Comparison of ENCODE assay signal across 24 cellular contexts in genomic region chr7:132972745-132973144, GRCh38.
DNase-seq lines count a peak whose midpoint lies in the region; ATAC-seq, FAIRE-seq and TF ChIP-seq lines count a peak whose summit lies in the region.
"Had no signal": no experiment of that assay in that cellular context is flagged by ENCODE, and none has a peak within 500 bp of the region (broad histone marks: within the 10 kb centered on the region; RNA-seq: fewer than 3 reads in every experiment).

No MANE protein-coding gene starts in this region.

- WGBS in mesendoderm (ENCODE audit: extremely low coverage, insufficient coverage, low lambda C conversion rate), result no CpG with 5 or more reads among the region's 1 CpG
- 79 to 85% methylated on average over 1 of the region's 1 CpG for WGBS in tibial nerve, 2 donors

- H3K4ac ChIP-seq in mesendoderm (ENCODE audit: low read depth, low read length), result no peak overlapping the region

- H3K36me3 ChIP-seq in adipocyte (ENCODE audit: control insufficient read depth, insufficient read depth, low read length, severe bottlenecking) (peaks cover 8% of the 10 kb centered on the region), mesendoderm (ENCODE audit: control insufficient read depth, insufficient read depth, low read length) (no peaks in the 10 kb centered on the region), tibial nerve (peaks cover 0 to 19% (median 0%) of the 10 kb centered on the region in 3 donors)

- H2BK120ac ChIP-seq in mesendoderm (ENCODE audit: low read depth, low read length), result no peak overlapping the region

- H3K9me3 ChIP-seq in adipocyte (ENCODE audit: control insufficient read depth, low read length) (no peaks in the 10 kb centered on the region), tibial nerve (no peaks in the 10 kb centered on the region)
- H3K9me3 ChIP-seq: BE2C, SJCRH30 had no signal

- no peak overlapping the region for H3K23ac ChIP-seq in mesendoderm (ENCODE audit: low read length)

- peaks cover 2% of the 10 kb centered on the region for H3K79me2 ChIP-seq in mesendoderm (ENCODE audit: control insufficient read depth, insufficient read depth, low read length)

- H3K4me2 ChIP-seq in mesendoderm (ENCODE audit: low read length), result no peak overlapping the region
- H3K4me2 ChIP-seq: KMS-11 had no signal

- H3K27me3 ChIP-seq in adipocyte (replicated peaks; ENCODE audit: control insufficient read depth, insufficient read depth, low read length) (no peaks in the 10 kb centered on the region), mesendoderm (ENCODE audit: insufficient read depth, low read length, poor library complexity) (no peaks in the 10 kb centered on the region), tibial nerve (no peaks in the 10 kb centered on the region)
- H3K27me3 ChIP-seq: BE2C, SJCRH30 had no signal

- DNase-seq in adipocyte (ENCODE audit: low read depth) (peak; percentile 47), fibroblast of pulmonary artery (ENCODE audit: low read depth) (peak; percentile 31), sciatic nerve (ENCODE audit: low spot score) (no peak), AG08396 (ENCODE audit: low spot score) (no peak), mesendoderm (no peak), tibial nerve (ENCODE audit: low spot score in 2 of 2) (no peak), iPS-NIHi7 (ENCODE audit: extremely low spot score) (no peak)
- DNase-seq: 8988T; BE2C; CD4-positive, CD25-positive, alpha-beta regulatory T cell; COR-L47; DMS79 treated with DMSO at 0.1 percent for 48 hours; H7; HFFc6; NCI-H1694; NCI-H2081; NCI-H2171; NCI-H524 treated with DMSO at 0.1 percent for 48 hours; NCI-H82; SJCRH30 had no signal

- no peak overlapping the region for H3K18ac ChIP-seq in mesendoderm (ENCODE audit: low read length)

- H3K27ac ChIP-seq in mesendoderm (ENCODE audit: low read depth, low read length) (no peak overlapping the region), tibial nerve (no peak overlapping the region)
- H3K27ac ChIP-seq: KMS-11, SJCRH30 had no signal

- no peak overlapping the region for H4K8ac ChIP-seq in mesendoderm (ENCODE audit: low read depth, low read length)

- H4K5ac ChIP-seq in mesendoderm (ENCODE audit: low read length), result no peak overlapping the region

- intact Hi-C loops in sciatic nerve (cut with DNase I), result no loop called here

- H2BK15ac ChIP-seq in mesendoderm (replicated peaks; ENCODE audit: low read depth), result no peak overlapping the region

- no peak overlapping the region for H2BK5ac ChIP-seq in mesendoderm (ENCODE audit: low read length)

- TF ChIP-seq CTCF in fibroblast of pulmonary artery (IDR thresholded peaks at IDR 0.05; ENCODE audit: low read length, missing control alignments) (no peak), tibial nerve (IDR thresholded peaks at IDR 0.05) (no peak)

- peaks cover 35% of the 10 kb centered on the region for H3K4me1 ChIP-seq in adipocyte (ENCODE audit: control insufficient read depth, insufficient read depth, low read length)
- no peaks in the 10 kb centered on the region for H3K4me1 ChIP-seq in mesendoderm (ENCODE audit: control insufficient read depth, low read depth, low read length)
- H3K4me1 ChIP-seq in tibial nerve, result peaks cover 0 to 10% (median 0%) of the 10 kb centered on the region in 4 donors
- H3K4me1 ChIP-seq: SJCRH30 had no signal

- TF ChIP-seq EP300 in tibial nerve (IDR thresholded peaks at IDR 0.05), result no peak

- no peak overlapping the region for H3K56ac ChIP-seq in mesendoderm (ENCODE audit: low read length)

- no peak overlapping the region for H2AK5ac ChIP-seq in mesendoderm (ENCODE audit: low read length)

- H3K79me1 ChIP-seq in mesendoderm (ENCODE audit: low read length), result peaks cover 5% of the 10 kb centered on the region

- H3K9ac ChIP-seq in adipocyte (ENCODE audit: low read length) (no peak overlapping the region), mesendoderm (ENCODE audit: low read length) (no peak overlapping the region)
- H3K9ac ChIP-seq: KMS-11 had no signal

- ATAC-seq in sciatic nerve, result peak; percentile 63
- ATAC-seq: Panc1 had no signal

- FAIRE-seq in A204.1 (lab: Jason Lieb, UNC), result peak; percentile 59
- FAIRE-seq: HTR-8/SVneo had no signal

- no peak for TF ChIP-seq POLR2A in tibial nerve (IDR thresholded peaks at IDR 0.05)

- peak overlapping the region; percentile 10 for H3K4me3 ChIP-seq in adipocyte (ENCODE audit: low read length)
- no peak overlapping the region for H3K4me3 ChIP-seq in fibroblast of pulmonary artery (replicated peaks; ENCODE audit: low read depth, low read length)
- no peak overlapping the region for H3K4me3 ChIP-seq in mesendoderm (ENCODE audit: low read length)
- no peak overlapping the region for H3K4me3 ChIP-seq in tibial nerve
- H3K4me3 ChIP-seq: SJCRH30 had no signal

Comparison
In these comparisons a context has a peak if more than half of its experiments do, and no peak if none do; other contexts are left out.
1. DNase-seq: peak in adipocyte (single experiment) and fibroblast of pulmonary artery (single experiment); none in sciatic nerve (single experiment), AG08396 (single experiment), mesendoderm (single experiment), tibial nerve (0 of 2) and iPS-NIHi7 (single experiment).